In genomic region chr6:107560657-107561056, GRCh38 we compare ENCODE assay signal across 14 cellular contexts.
A peak's percentile ranks its signal among the peaks of the same experiment; 100 is the strongest.
DNase-seq lines count a peak whose midpoint lies in the region; ATAC-seq and TF ChIP-seq lines count a peak whose summit lies in the region.
"Had no signal": no experiment of that assay in that cellular context is flagged by ENCODE, and none has a peak within 500 bp of the region (broad histone marks: within the 10 kb centered on the region; RNA-seq: fewer than 3 reads in every experiment).

No MANE protein-coding gene starts in this region.

- DNase-seq in AG10803 (ENCODE audit: low read depth): peak; percentile 33
- peak; percentile 45 for DNase-seq in NCI-H345 treated with DMSO at 0.1 percent for 48 hours (lab: John Stamatoyannopoulos, UW; ENCODE audit: unreplicated experiment)
- DNase-seq in fibroblast of pulmonary artery (ENCODE audit: low read depth): peak; percentile 52
- peak; percentile 37 to 54 (median 48) for DNase-seq in ovary
- DNase-seq in ecto neural progenitor cell (ENCODE audit: low spot score): no peak
- no peak for DNase-seq in stimulated activated naive CD8-positive, alpha-beta T cell treated with anti-CD3 and anti-CD28 coated beads, Interleukin-15, amount 100 ng/mL, for 72 hours
- DNase-seq in NK-92 treated with Interleukin-12 subunit alpha and Interleukin-12 subunit beta, amount 100 ng/mL, for 24 hours (lab: John Stamatoyannopoulos, UW): no peak
- DNase-seq: caudate nucleus, foreskin melanocyte had no signal

- 9 to 20% (median 16%) methylated on average over 4 of the region's 4 CpGs for WGBS in ovary, 3 donors

- peak overlapping the region; percentile 16 to 76 for H3K27ac ChIP-seq in ovary
- H3K27ac ChIP-seq: BLaER1 had no signal

- no peak for TF ChIP-seq EP300 in ovary (IDR thresholded peaks at IDR 0.05)

- TF ChIP-seq POLR2A in ovary (IDR thresholded peaks at IDR 0.05): no peak

- H3K9me3 Mint-ChIP-seq in stimulated activated naive CD8-positive, alpha-beta T cell treated with anti-CD3 and anti-CD28 coated beads, Interleukin-15, amount 100 ng/mL, for 72 hours: no peaks in the 10 kb centered on the region
- H3K9me3 Mint-ChIP-seq: type B pancreatic cell had no signal

- intact Hi-C loops in ovary (cut with DNase I): no loop called here

- no peaks in the 10 kb centered on the region for H3K4me1 Mint-ChIP-seq in stimulated activated naive CD8-positive, alpha-beta T cell treated with anti-CD3 and anti-CD28 coated beads, Interleukin-15, amount 100 ng/mL, for 72 hours

- no peak overlapping the region for H3K27ac Mint-ChIP-seq in stimulated activated naive CD8-positive, alpha-beta T cell treated with anti-CD3 and anti-CD28 coated beads, Interleukin-15, amount 100 ng/mL, for 72 hours
- H3K27ac Mint-ChIP-seq: type B pancreatic cell had no signal

- H3K4me3 Mint-ChIP-seq in stimulated activated naive CD8-positive, alpha-beta T cell treated with anti-CD3 and anti-CD28 coated beads, Interleukin-15, amount 100 ng/mL, for 72 hours: no peak overlapping the region
- H3K4me3 Mint-ChIP-seq: type B pancreatic cell had no signal

- no peak for ATAC-seq in HG03045 (IDR thresholded peaks at IDR 0.05; ENCODE audit: unreplicated experiment)
- no peak for ATAC-seq in stimulated activated naive CD8-positive, alpha-beta T cell treated with anti-CD3 and anti-CD28 coated beads, Interleukin-15, amount 100 ng/mL, for 72 hours
- ATAC-seq: K562, left colon had no signal

- no peaks in the 10 kb centered on the region for H3K9me3 ChIP-seq in ovary
- H3K9me3 ChIP-seq: BLaER1 had no signal

- peaks cover 7% of the 10 kb centered on the region for H3K4me1 ChIP-seq in ovary (ENCODE audit: insufficient read depth)
- H3K4me1 ChIP-seq: BLaER1 had no signal

- H3K27me3 ChIP-seq in ovary: no peaks in the 10 kb centered on the region
- H3K27me3 ChIP-seq: BLaER1 had no signal

- H3K4me3 ChIP-seq in AG10803 (ENCODE audit: low read length) (no peak overlapping the region), fibroblast of pulmonary artery (replicated peaks; ENCODE audit: low read depth, low read length) (no peak overlapping the region), ovary (no peak overlapping the region)
- H3K4me3 ChIP-seq: BLaER1, K562 had no signal

- no peaks in the 10 kb centered on the region for H3K27me3 Mint-ChIP-seq in stimulated activated naive CD8-positive, alpha-beta T cell treated with anti-CD3 and anti-CD28 coated beads, Interleukin-15, amount 100 ng/mL, for 72 hours

- TF ChIP-seq CTCF in AG10803 (conservative IDR thresholded peaks at IDR 0.05; ENCODE audit: low read length) (no peak), fibroblast of pulmonary artery (IDR thresholded peaks at IDR 0.05; ENCODE audit: low read length, missing control alignments) (no peak), ovary (IDR thresholded peaks at IDR 0.05) (no peak)

- H3K36me3 ChIP-seq in ovary: no peaks in the 10 kb centered on the region
- H3K36me3 ChIP-seq: BLaER1 had no signal

Comparison
In these comparisons a context has a peak if more than half of its experiments do, and no peak if none do; other contexts are left out.
1. DNase-seq: peak in AG10803 (single experiment), NCI-H345 treated with DMSO at 0.1 percent for 48 hours (single experiment), fibroblast of pulmonary artery (single experiment) and ovary (5 of 5); none in ecto neural progenitor cell (single experiment), stimulated activated naive CD8-positive, alpha-beta T cell treated with anti-CD3 and anti-CD28 coated beads, Interleukin-15, amount 100 ng/mL, for 72 hours (0 of 2) and NK-92 treated with Interleukin-12 subunit alpha and Interleukin-12 subunit beta, amount 100 ng/mL, for 24 hours (single experiment).